11 cellular contexts compared by ENCODE assay signal in genomic region chr15:87887177-87887576, GRCh38.
"Had no signal": no experiment of that assay in that cellular context is flagged by ENCODE, and none has a peak within 500 bp of the region (broad histone marks: within the 10 kb centered on the region; RNA-seq: fewer than 3 reads in every experiment).

No MANE protein-coding gene starts in this region.

- H3K4me3 ChIP-seq: GM23248, GM23338, HAP-1 had no signal

- H3K36me3 ChIP-seq: HAP-1 had no signal

- H3K4me2 ChIP-seq: GM23338 had no signal

- DNase-seq: GM23248, GOT3, H7, H9, HCEC 1CT, HFFc6 had no signal

- FAIRE-seq: H1, H54 had no signal

- H3K9me3 ChIP-seq: HAP-1 had no signal

- H3K9me3 Mint-ChIP-seq: GM23338, HFFc6 had no signal

- ATAC-seq: GM23338, HCT116 had no signal

- H3K27ac Mint-ChIP-seq: GM23338, H9, HFFc6 had no signal

- H3K4me1 ChIP-seq: HAP-1 had no signal

- H3K27ac ChIP-seq: GM23248 had no signal

- H3K4me1 Mint-ChIP-seq: GM23338, H9 had no signal

- H3K4me3 Mint-ChIP-seq: GM23338, H9, HFFc6 had no signal
